Comparison of ENCODE assay signal across 17 cellular contexts in the genomic region with DNA sequence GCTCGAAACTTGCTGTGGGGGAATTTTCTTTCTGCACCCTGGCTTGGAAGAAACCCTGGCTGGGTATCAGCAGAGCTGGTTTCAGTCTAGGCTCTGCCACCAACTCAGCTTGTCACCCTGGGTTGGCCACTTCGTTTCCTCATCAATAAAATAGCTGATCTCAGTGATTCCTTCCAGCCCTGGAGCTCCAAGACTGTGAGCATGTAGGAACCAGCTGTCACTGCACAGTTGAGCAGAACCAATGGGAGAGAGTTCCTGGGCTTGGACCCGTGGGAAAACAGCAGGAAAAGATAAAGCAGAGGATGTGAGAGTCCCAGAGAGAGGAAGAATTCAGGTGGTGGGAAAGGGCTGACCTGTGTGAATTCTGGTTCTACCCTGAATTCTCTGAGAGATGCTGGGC. TPM values are rescaled to one million over a fixed set of nuclear protein-coding genes. Genes with fewer than 3 reads are reported as not detected.
DNase-seq lines count a peak whose midpoint lies in the region; ATAC-seq, FAIRE-seq and TF ChIP-seq lines count a peak whose summit lies in the region.
"Had no signal": no experiment of that assay in that cellular context is flagged by ENCODE, and none has a peak within 500 bp of the region (broad histone marks: within the 10 kb centered on the region; RNA-seq: fewer than 3 reads in every experiment).

No MANE protein-coding gene starts in this region.

- no peaks in the 10 kb centered on the region for H3K79me2 ChIP-seq in HepG2 (ENCODE audit: insufficient read depth, low read length)

- H3K4me1 Mint-ChIP-seq in endothelial cell (ENCODE audit: unreplicated experiment) (peaks cover 11% of the 10 kb centered on the region), mesothelial cell of epicardium (peaks cover 11% of the 10 kb centered on the region)
- H3K4me1 Mint-ChIP-seq: CD4-positive, CD25-positive, alpha-beta regulatory T cell had no signal

- H3K4me1 ChIP-seq in HepG2 (ENCODE audit: insufficient read depth, low read length) (no peaks in the 10 kb centered on the region), right lobe of liver (no peaks in the 10 kb centered on the region), A673 (ENCODE audit: insufficient read depth, low read length, poor library complexity, severe bottlenecking) (no peaks in the 10 kb centered on the region)

- BruUV-seq in HepG2 (replicated peaks; lab: Mats Ljungman, UMichigan) (no TSS peak), A673 (replicated peaks; lab: Mats Ljungman, UMichigan) (no TSS peak)

- CTCF ChIA-PET in HepG2 (lab: Yijun Ruan, JAX; ENCODE audit: low intra/inter-chr PET ratio, low total read pairs), result no interaction called here
- CTCF ChIA-PET in A673 (lab: Charles Lee), result interaction anchor here (0.6 to 1.4 kb wide), 3 partner anchors 9 to 613 kb away, joined by 3 to 11 read pairs (median 3); no protein-coding TSS in a partner anchor

- TF ChIP-seq POLR2A in HepG2 (IDR thresholded peaks at IDR 0.05; ENCODE audit: insufficient read depth in 1 of 2, low read depth in 2 of 2, low read length in 2 of 2) (no peak), right lobe of liver (IDR thresholded peaks at IDR 0.05) (no peak)

- TF ChIP-seq CTCF in HepG2 (CRISPR knock-in tag; IDR thresholded peaks at IDR 0.05) (no peak), right lobe of liver (IDR thresholded peaks at IDR 0.05) (no peak), endothelial cell (IDR thresholded peaks at IDR 0.05; ENCODE audit: unreplicated experiment) (no peak), mesothelial cell of epicardium (IDR thresholded peaks at IDR 0.05; ENCODE audit: unreplicated experiment) (no peak), A673 (conservative IDR thresholded peaks at IDR 0.05; ENCODE audit: low read depth, low read length) (no peak)

- ATAC-seq in HepG2, result no peak
- no peak for ATAC-seq in right lobe of liver

- H3K27ac ChIP-seq in HepG2 (ENCODE audit: extremely low read length, insufficient read depth, low read length) (no peak overlapping the region), right lobe of liver (no peak overlapping the region), A673 (ENCODE audit: low read depth, low read length, poor library complexity, severe bottlenecking) (no peak overlapping the region)
- H3K27ac ChIP-seq: GM23248, HL-60 had no signal

- no peak overlapping the region for H3K9ac ChIP-seq in HepG2 (ENCODE audit: insufficient read depth, low read depth, low read length)
- H3K9ac ChIP-seq: BLaER1 treated with 17β-estradiol and CSF1 and Interleukin-3, amounts not matched to agents 10 nM and 100 nM; GM23248 had no signal

- WGBS in HepG2 (ENCODE audit: low lambda C conversion rate), result 0% methylated on average over 3 of the region's 3 CpGs
- 36% methylated on average over 3 of the region's 3 CpGs for WGBS in right lobe of liver (ENCODE audit: insufficient coverage, low coverage, low lambda C conversion rate, missing lambda C conversion rate)

- peaks cover 6 to 41% of the 10 kb centered on the region in 2 experiments for H3K27me3 ChIP-seq in HepG2 (ENCODE audit: control insufficient read depth in 1 of 2, insufficient read depth in 2 of 2, low read length in 2 of 2)
- H3K27me3 ChIP-seq in right lobe of liver, result no peaks in the 10 kb centered on the region
- no peaks in the 10 kb centered on the region for H3K27me3 ChIP-seq in A673 (replicated peaks; ENCODE audit: insufficient read depth, low read depth, low read length, poor library complexity)
- H3K27me3 ChIP-seq: BLaER1 treated with 17β-estradiol and CSF1 and Interleukin-3, amounts not matched to agents 10 nM and 100 nM had no signal

- H3K9me3 ChIP-seq in HepG2 (ENCODE audit: low read length) (peaks cover 6% of the 10 kb centered on the region; the same call in 1 of the 2 replicates), right lobe of liver (no peaks in the 10 kb centered on the region), A673 (ENCODE audit: low read depth, low read length, poor library complexity, severe bottlenecking) (no peaks in the 10 kb centered on the region)

- FAIRE-seq in HepG2 (lab: Jason Lieb, UNC), result no peak

- H3K27ac Mint-ChIP-seq in endothelial cell (ENCODE audit: unreplicated experiment) (peak overlapping the region; percentile 66), mesothelial cell of epicardium (peak overlapping the region; percentile 43)
- H3K27ac Mint-ChIP-seq: CD4-positive, CD25-positive, alpha-beta regulatory T cell had no signal

- no peak overlapping the region for H2AFZ ChIP-seq in HepG2 (ENCODE audit: low read length)
- H2AFZ ChIP-seq: GM23248 had no signal

- POLR2A ChIA-PET in HepG2 (lab: Yijun Ruan, JAX) (interaction anchor here (1.5 kb wide), 1 partner anchor 21 kb away, joined by 7 read pairs; a partner anchor contains a TSS), A673 (lab: Charles Lee; ENCODE audit: low non-redundant PET) (no interaction called here)

- in situ Hi-C loops in HepG2 (cut with HindIII; ENCODE audit: extremely low pct_ligation_motif_present, low pct_unique_long_range_greater_than_20kb), result no loop called here

- H3K36me3 ChIP-seq in HepG2 (replicated peaks in 1 of 2; ENCODE audit: control insufficient read depth in 1 of 2, insufficient read depth in 2 of 2, low read length in 2 of 2) (no peaks in the 10 kb centered on the region), right lobe of liver (no peaks in the 10 kb centered on the region), A673 (ENCODE audit: insufficient read depth, low read length, poor library complexity, severe bottlenecking) (no peaks in the 10 kb centered on the region)
- H3K36me3 ChIP-seq: BLaER1 treated with 17β-estradiol and CSF1 and Interleukin-3, amounts not matched to agents 10 nM and 100 nM had no signal

- intact Hi-C loops in HepG2 (cut with micrococcal nuclease; ENCODE audit: unreplicated experiment) (no loop called here), right lobe of liver (cut with DNase I) (no loop called here), A673 (cut with micrococcal nuclease; ENCODE audit: unreplicated experiment) (no loop called here), head of caudate nucleus (cut with DNase I) (no loop called here)

- H3K4me3 Mint-ChIP-seq in endothelial cell (ENCODE audit: unreplicated experiment) (no peak overlapping the region), mesothelial cell of epicardium (no peak overlapping the region)
- H3K4me3 Mint-ChIP-seq: CD4-positive, CD25-positive, alpha-beta regulatory T cell had no signal

- H3K4me2 ChIP-seq in HepG2 (ENCODE audit: low read depth, low read length), result no peak overlapping the region

- TF ChIP-seq RAD21 in HepG2 (CRISPR knock-in tag; IDR thresholded peaks at IDR 0.05), result no peak

- DNase-seq in HepG2 (ENCODE audit: low spot score) (no peak), right lobe of liver (no peak), endothelial cell (ENCODE audit: low spot score) (no peak), mesothelial cell of epicardium (ENCODE audit: low spot score in 2 of 2, unreplicated experiment in 2 of 2) (no peak), A673 (ENCODE audit: low spot score) (no peak), hepatic stellate cell (ENCODE audit: low spot score) (no peak), head of caudate nucleus (no peak)
- DNase-seq: 8988T; ACHN; CD4-positive, CD25-positive, alpha-beta regulatory T cell; DMS53; GF-D8; GM23248; H7; KBM-7 had no signal

- no peaks in the 10 kb centered on the region for H4K20me1 ChIP-seq in HepG2 (ENCODE audit: insufficient read depth, low read length)
- H4K20me1 ChIP-seq: BLaER1 treated with 17β-estradiol and CSF1 and Interleukin-3, amounts not matched to agents 10 nM and 100 nM had no signal

- H3K36me3 Mint-ChIP-seq in endothelial cell (ENCODE audit: low read depth, unreplicated experiment) (no peaks in the 10 kb centered on the region), mesothelial cell of epicardium (no peaks in the 10 kb centered on the region)
- H3K36me3 Mint-ChIP-seq: CD4-positive, CD25-positive, alpha-beta regulatory T cell had no signal

- no peaks in the 10 kb centered on the region for H3K9me3 Mint-ChIP-seq in endothelial cell (ENCODE audit: unreplicated experiment)
- H3K9me3 Mint-ChIP-seq in mesothelial cell of epicardium, result peaks cover 6% of the 10 kb centered on the region
- H3K9me3 Mint-ChIP-seq: CD4-positive, CD25-positive, alpha-beta regulatory T cell had no signal

- H3K4me3 ChIP-seq in HepG2 (replicated peaks in 1 of 3; ENCODE audit: insufficient read depth in 1 of 3, low read depth in 2 of 3, low read length in 3 of 3) (no peak overlapping the region), right lobe of liver (no peak overlapping the region), A673 (ENCODE audit: low read depth, low read length, poor library complexity, severe bottlenecking) (no peak overlapping the region)
- H3K4me3 ChIP-seq: BLaER1 treated with 17β-estradiol and CSF1 and Interleukin-3, amounts not matched to agents 10 nM and 100 nM; GM23248 had no signal

- H3K27me3 Mint-ChIP-seq in endothelial cell (ENCODE audit: unreplicated experiment) (peaks cover 2% of the 10 kb centered on the region), mesothelial cell of epicardium (ENCODE audit: low read depth) (peaks cover 3% of the 10 kb centered on the region)
- H3K27me3 Mint-ChIP-seq: CD4-positive, CD25-positive, alpha-beta regulatory T cell had no signal

- TF ChIP-seq EP300 in HepG2 (IDR thresholded peaks at IDR 0.05; ENCODE audit: low read depth in 2 of 2, low read length in 2 of 2) (no peak), HepG2 (CRISPR knock-in tag; IDR thresholded peaks at IDR 0.05; ENCODE audit: borderline replicate concordance) (no peak)

RNA-seq across cellular contexts. Expression of a gene that starts 7.6 kb away (rescaled TPM):
- total RNA-seq in HepG2 (2016; rRNA removed; fragmentation: Illumina TruSeq; extraction: Trizol) (12.4 and 13.8 TPM in 2 replicates), right lobe of liver (1 to 10 TPM; 1.6 to 2.2 (median 1.9) TPM), endothelial cell (ENCODE audit: unreplicated experiment) (8.8 TPM), mesothelial cell of epicardium (3.5 to 4.7 TPM (median 3.7 TPM) in 3 replicates), A673 (2021) (3.1 and 4.5 TPM in 2 replicates)
- total RNA-seq in HepG2 (2016; cell fraction: cytosol; rRNA removed; fragmentation: Illumina TruSeq; extraction: Trizol; ENCODE audit: low read depth), result 12.1 and 21.0 TPM in 2 replicates
- 12.3 and 13.6 TPM in 2 replicates for total RNA-seq in HepG2 (2016; cell fraction: insoluble cytoplasmic fraction; rRNA removed; fragmentation: Illumina TruSeq; extraction: Trizol)
- 17.3 and 23.9 TPM in 2 replicates for total RNA-seq in HepG2 (2016; cell fraction: membrane; rRNA removed; fragmentation: Illumina TruSeq; extraction: Trizol)
- 10.0 and 11.4 TPM in 2 replicates for total RNA-seq in HepG2 (2016; cell fraction: nucleus; rRNA removed; fragmentation: Illumina TruSeq; extraction: Trizol)
- polyA plus RNA-seq in HepG2 (2011; rRNA removed), result 22.8 and 23.4 TPM in 2 replicates
- polyA plus RNA-seq in HepG2 (2011; cell fraction: cytosol; rRNA removed), result 21.1 and 24.5 TPM in 2 replicates
- 18.7 and 23.9 TPM in 2 replicates for polyA plus RNA-seq in HepG2 (2011; cell fraction: nucleus; rRNA removed)
- 12.3 and 14.5 TPM in 2 replicates for polyA plus RNA-seq in HepG2 (2012)
- polyA plus RNA-seq in HepG2 (2016; cell fraction: cytosol; fragmentation: Illumina TruSeq; extraction: Trizol; ENCODE audit: low read depth), result 19.5 and 24.0 TPM in 2 replicates
- polyA plus RNA-seq in HepG2 (2016; cell fraction: insoluble cytoplasmic fraction; fragmentation: Illumina TruSeq; extraction: Trizol; ENCODE audit: low read depth), result 15.6 and 19.5 TPM in 2 replicates
- polyA plus RNA-seq in HepG2 (2016; cell fraction: membrane; fragmentation: Illumina TruSeq; extraction: Trizol; ENCODE audit: low read depth), result 18.5 and 22.3 TPM in 2 replicates
- polyA plus RNA-seq in HepG2 (2016; cell fraction: nucleus; fragmentation: Illumina TruSeq; extraction: Trizol; ENCODE audit: insufficient read depth, low read depth), result 16.4 and 20.6 TPM in 2 replicates
- 2.0 and 5.3 TPM in 2 replicates for polyA minus RNA-seq in HepG2 (2011; rRNA and poly(A)+ RNA removed; ENCODE audit: low replicate concordance)
- 4.2 and 5.2 TPM in 2 replicates for polyA minus RNA-seq in HepG2 (2011; cell fraction: cytosol; rRNA and poly(A)+ RNA removed)
- polyA minus RNA-seq in HepG2 (2011; cell fraction: nucleus; rRNA and poly(A)+ RNA removed), result 7.7 and 8.5 TPM in 2 replicates

RNA-seq across cellular contexts. Expression of a gene that starts 21.7 kb away (rescaled TPM):
- 86.3 and 109 TPM in 2 replicates for total RNA-seq in HepG2 (2016; rRNA removed; fragmentation: Illumina TruSeq; extraction: Trizol)
- 35.8 and 45.6 TPM in 2 replicates for total RNA-seq in HepG2 (2016; cell fraction: cytosol; rRNA removed; fragmentation: Illumina TruSeq; extraction: Trizol; ENCODE audit: low read depth)
- 84.6 and 104 TPM in 2 replicates for total RNA-seq in HepG2 (2016; cell fraction: insoluble cytoplasmic fraction; rRNA removed; fragmentation: Illumina TruSeq; extraction: Trizol)
- total RNA-seq in HepG2 (2016; cell fraction: membrane; rRNA removed; fragmentation: Illumina TruSeq; extraction: Trizol), result 37.7 and 45.1 TPM in 2 replicates
- 33.5 and 37.6 TPM in 2 replicates for total RNA-seq in HepG2 (2016; cell fraction: nucleus; rRNA removed; fragmentation: Illumina TruSeq; extraction: Trizol)
- polyA plus RNA-seq in HepG2 (2011; rRNA removed), result 19.3 and 25.5 TPM in 2 replicates
- polyA plus RNA-seq in HepG2 (2011; cell fraction: cytosol; rRNA removed), result 23.9 and 54.3 TPM in 2 replicates
- polyA plus RNA-seq in HepG2 (2011; cell fraction: nucleus; rRNA removed), result 51.9 and 57.0 TPM in 2 replicates
- 21.2 and 23.7 TPM in 2 replicates for polyA plus RNA-seq in HepG2 (2012)
- polyA plus RNA-seq in HepG2 (2016; cell fraction: cytosol; fragmentation: Illumina TruSeq; extraction: Trizol; ENCODE audit: low read depth), result 35.0 and 35.6 TPM in 2 replicates
- polyA plus RNA-seq in HepG2 (2016; cell fraction: insoluble cytoplasmic fraction; fragmentation: Illumina TruSeq; extraction: Trizol; ENCODE audit: low read depth), result 80.7 and 95.3 TPM in 2 replicates
- 26.0 and 27.7 TPM in 2 replicates for polyA plus RNA-seq in HepG2 (2016; cell fraction: membrane; fragmentation: Illumina TruSeq; extraction: Trizol; ENCODE audit: low read depth)
- polyA plus RNA-seq in HepG2 (2016; cell fraction: nucleus; fragmentation: Illumina TruSeq; extraction: Trizol; ENCODE audit: insufficient read depth, low read depth), result 59.0 and 66.7 TPM in 2 replicates
- polyA minus RNA-seq in HepG2 (2011; rRNA and poly(A)+ RNA removed; ENCODE audit: low replicate concordance), result 4.2 and 28.6 TPM in 2 replicates
- 37.4 and 37.9 TPM in 2 replicates for polyA minus RNA-seq in HepG2 (2011; cell fraction: cytosol; rRNA and poly(A)+ RNA removed)
- 10.8 and 19.3 TPM in 2 replicates for polyA minus RNA-seq in HepG2 (2011; cell fraction: nucleus; rRNA and poly(A)+ RNA removed)
- total RNA-seq in right lobe of liver, result 100 to 1,000 TPM in 2 of 6 experiments, 10 to 100 TPM in 4; 35.5 to 106 (median 43.8) TPM
- 86.2 TPM for total RNA-seq in endothelial cell (ENCODE audit: unreplicated experiment)
- 59.2 to 65.9 TPM (median 61.3 TPM) in 3 replicates for total RNA-seq in mesothelial cell of epicardium
- 84.5 and 95.2 TPM in 2 replicates for total RNA-seq in A673 (2021)
